Comparison of ENCODE assay signal across 1 cellular context in the genomic region with DNA sequence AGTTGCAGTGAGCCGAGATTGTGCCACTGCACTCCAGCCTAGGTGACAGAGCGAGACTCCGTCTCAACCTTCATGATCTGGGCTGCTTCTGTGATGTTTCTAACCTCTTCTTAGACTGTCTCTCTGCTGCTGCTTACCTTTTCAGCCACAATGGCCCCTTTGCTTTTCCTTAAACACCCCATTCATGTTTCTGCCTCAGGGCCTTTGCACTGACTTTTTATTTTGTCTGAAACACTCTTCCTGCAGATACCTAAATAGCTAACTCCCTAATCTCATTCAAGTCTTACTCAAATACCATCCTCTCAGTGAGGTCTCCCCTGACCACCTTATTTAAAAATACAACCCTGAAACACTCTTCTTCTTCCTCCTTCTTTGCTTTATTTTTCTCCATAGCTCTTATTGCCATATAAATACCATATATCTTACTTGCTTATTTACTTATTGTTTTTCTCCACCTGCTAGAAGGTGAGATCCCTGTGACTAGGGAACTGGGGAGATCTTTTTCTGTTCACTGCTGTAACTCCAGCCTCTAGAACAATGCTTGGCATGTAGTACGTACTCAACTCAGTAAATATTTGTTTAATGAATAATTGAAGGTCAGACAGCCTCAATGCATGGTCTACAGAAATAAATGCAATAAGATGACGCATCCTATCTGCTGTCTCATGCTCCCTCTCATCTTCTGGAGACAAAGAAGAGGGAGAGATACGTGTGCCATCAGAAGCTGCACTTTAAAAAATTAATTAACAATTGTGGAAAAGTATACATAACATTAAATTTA.
TF ChIP-seq lines count a peak whose summit lies in the region.

No MANE protein-coding gene starts in this region.

TF ChIP-seq in WTC11, 78 proteins besides CTCF, POLR2A, EP300 and RAD21 (continued from another document):
- TF ChIP-seq, protein P1, sequence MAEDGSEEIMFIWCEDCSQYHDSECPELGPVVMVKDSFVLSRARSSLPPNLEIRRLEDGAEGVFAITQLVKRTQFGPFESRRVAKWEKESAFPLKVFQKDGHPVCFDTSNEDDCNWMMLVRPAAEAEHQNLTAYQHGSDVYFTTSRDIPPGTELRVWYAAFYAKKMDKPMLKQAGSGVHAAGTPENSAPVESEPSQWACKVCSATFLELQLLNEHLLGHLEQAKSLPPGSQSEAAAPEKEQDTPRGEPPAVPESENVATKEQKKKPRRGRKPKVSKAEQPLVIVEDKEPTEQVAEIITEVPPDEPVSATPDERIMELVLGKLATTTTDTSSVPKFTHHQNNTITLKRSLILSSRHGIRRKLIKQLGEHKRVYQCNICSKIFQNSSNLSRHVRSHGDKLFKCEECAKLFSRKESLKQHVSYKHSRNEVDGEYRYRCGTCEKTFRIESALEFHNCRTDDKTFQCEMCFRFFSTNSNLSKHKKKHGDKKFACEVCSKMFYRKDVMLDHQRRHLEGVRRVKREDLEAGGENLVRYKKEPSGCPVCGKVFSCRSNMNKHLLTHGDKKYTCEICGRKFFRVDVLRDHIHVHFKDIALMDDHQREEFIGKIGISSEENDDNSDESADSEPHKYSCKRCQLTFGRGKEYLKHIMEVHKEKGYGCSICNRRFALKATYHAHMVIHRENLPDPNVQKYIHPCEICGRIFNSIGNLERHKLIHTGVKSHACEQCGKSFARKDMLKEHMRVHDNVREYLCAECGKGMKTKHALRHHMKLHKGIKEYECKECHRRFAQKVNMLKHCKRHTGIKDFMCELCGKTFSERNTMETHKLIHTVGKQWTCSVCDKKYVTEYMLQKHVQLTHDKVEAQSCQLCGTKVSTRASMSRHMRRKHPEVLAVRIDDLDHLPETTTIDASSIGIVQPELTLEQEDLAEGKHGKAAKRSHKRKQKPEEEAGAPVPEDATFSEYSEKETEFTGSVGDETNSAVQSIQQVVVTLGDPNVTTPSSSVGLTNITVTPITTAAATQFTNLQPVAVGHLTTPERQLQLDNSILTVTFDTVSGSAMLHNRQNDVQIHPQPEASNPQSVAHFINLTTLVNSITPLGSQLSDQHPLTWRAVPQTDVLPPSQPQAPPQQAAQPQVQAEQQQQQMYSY (CRISPR knock-in tag; IDR thresholded peaks at IDR 0.05) = no peak
- TF ChIP-seq, protein P2, sequence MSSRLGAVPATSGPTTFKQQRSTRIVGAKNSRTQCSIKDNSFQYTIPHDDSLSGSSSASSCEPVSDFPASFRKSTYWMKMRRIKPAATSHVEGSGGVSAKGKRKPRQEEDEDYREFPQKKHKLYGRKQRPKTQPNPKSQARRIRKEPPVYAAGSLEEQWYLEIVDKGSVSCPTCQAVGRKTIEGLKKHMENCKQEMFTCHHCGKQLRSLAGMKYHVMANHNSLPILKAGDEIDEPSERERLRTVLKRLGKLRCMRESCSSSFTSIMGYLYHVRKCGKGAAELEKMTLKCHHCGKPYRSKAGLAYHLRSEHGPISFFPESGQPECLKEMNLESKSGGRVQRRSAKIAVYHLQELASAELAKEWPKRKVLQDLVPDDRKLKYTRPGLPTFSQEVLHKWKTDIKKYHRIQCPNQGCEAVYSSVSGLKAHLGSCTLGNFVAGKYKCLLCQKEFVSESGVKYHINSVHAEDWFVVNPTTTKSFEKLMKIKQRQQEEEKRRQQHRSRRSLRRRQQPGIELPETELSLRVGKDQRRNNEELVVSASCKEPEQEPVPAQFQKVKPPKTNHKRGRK (CRISPR knock-in tag; IDR thresholded peaks at IDR 0.05; ENCODE audit: borderline replicate concordance) = no peak
- no peak for TF ChIP-seq RELA (CRISPR knock-in tag; IDR thresholded peaks at IDR 0.05; ENCODE audit: borderline replicate concordance)
